Comparison of ENCODE assay signal across 9 cellular contexts in genomic region chr13:96958286-96958891, GRCh38. TPM values are rescaled to one million over a fixed set of nuclear protein-coding genes. Genes with fewer than 3 reads are reported as not detected.
DNase-seq lines count a peak whose midpoint lies in the region; ATAC-seq and TF ChIP-seq lines count a peak whose summit lies in the region.
"Had no signal": no experiment of that assay in that cellular context is flagged by ENCODE, and none has a peak within 500 bp of the region (broad histone marks: within the 10 kb centered on the region; RNA-seq: fewer than 3 reads in every experiment).

No MANE protein-coding gene starts in this region.

- no peaks in the 10 kb centered on the region for H3K4me1 Mint-ChIP-seq in activated CD8-positive, alpha-beta T cell treated with anti-CD3 and anti-CD28 coated beads for 36 hours (ENCODE audit: low read depth)
- H3K4me1 Mint-ChIP-seq in activated CD8-positive, alpha-beta T cell treated with anti-CD3 and anti-CD28 coated beads, Interleukin-2, amount 10 ng/mL, durations not matched to agents 7 days and 5 days (ENCODE audit: low read depth), result no peaks in the 10 kb centered on the region
- no peaks in the 10 kb centered on the region for H3K4me1 Mint-ChIP-seq in activated CD4-positive, alpha-beta memory T cell treated with anti-CD3 and anti-CD28 coated beads, Interleukin-2, amount 10 ng/mL, durations not matched to agents 7 days and 5 days

- no peak overlapping the region for H3K4me3 Mint-ChIP-seq in activated CD8-positive, alpha-beta T cell treated with anti-CD3 and anti-CD28 coated beads for 36 hours
- H3K4me3 Mint-ChIP-seq in activated CD8-positive, alpha-beta T cell treated with anti-CD3 and anti-CD28 coated beads, Interleukin-2, amount 10 ng/mL, durations not matched to agents 7 days and 5 days, result no peak overlapping the region
- no peak overlapping the region for H3K4me3 Mint-ChIP-seq in activated CD4-positive, alpha-beta memory T cell treated with anti-CD3 and anti-CD28 coated beads, Interleukin-2, amount 10 ng/mL, durations not matched to agents 7 days and 5 days
- H3K4me3 Mint-ChIP-seq: activated naive CD8-positive, alpha-beta T cell had no signal

- no peaks in the 10 kb centered on the region for H3K9me3 Mint-ChIP-seq in activated CD8-positive, alpha-beta T cell treated with anti-CD3 and anti-CD28 coated beads for 36 hours
- no peaks in the 10 kb centered on the region for H3K9me3 Mint-ChIP-seq in activated CD8-positive, alpha-beta T cell treated with anti-CD3 and anti-CD28 coated beads, Interleukin-2, amount 10 ng/mL, durations not matched to agents 7 days and 5 days (ENCODE audit: insufficient read depth)
- H3K9me3 Mint-ChIP-seq in activated CD4-positive, alpha-beta memory T cell treated with anti-CD3 and anti-CD28 coated beads, Interleukin-2, amount 10 ng/mL, durations not matched to agents 7 days and 5 days, result no peaks in the 10 kb centered on the region

- H4K20me1 ChIP-seq in KMS-11 (ENCODE audit: insufficient read depth), result no peaks in the 10 kb centered on the region

- peak; percentile 9 for DNase-seq in activated CD8-positive, alpha-beta T cell treated with anti-CD3 and anti-CD28 coated beads for 36 hours
- DNase-seq in activated CD8-positive, alpha-beta T cell treated with anti-CD3 and anti-CD28 coated beads, Interleukin-2, amount 10 ng/mL, durations not matched to agents 7 days and 5 days, result no peak
- DNase-seq in RWPE1 (ENCODE audit: low spot score) (peak; percentile 11), fibroblast of mammary gland (ENCODE audit: low read depth) (peak; percentile 47), gastrocnemius medialis (no peak), mucosa of gallbladder (ENCODE audit: low spot score) (no peak)
- no peak for DNase-seq in activated CD4-positive, alpha-beta memory T cell treated with anti-CD3 and anti-CD28 coated beads, Interleukin-2, amount 10 ng/mL, durations not matched to agents 7 days and 5 days

- H3K79me2 ChIP-seq in KMS-11 (ENCODE audit: insufficient read depth, low read depth), result no peaks in the 10 kb centered on the region

- H3K4me3 ChIP-seq in KMS-11 (IDR thresholded peaks at IDR 0.05; ENCODE audit: insufficient read depth, low read depth, low read length), result no peak overlapping the region
- H3K4me3 ChIP-seq in fibroblast of mammary gland (ENCODE audit: control insufficient read depth, low read depth, low read length), result no peak overlapping the region
- no peak overlapping the region for H3K4me3 ChIP-seq in gastrocnemius medialis

- H3K4me1 ChIP-seq in KMS-11 (ENCODE audit: low read depth, poor library complexity, severe bottlenecking) (no peaks in the 10 kb centered on the region), gastrocnemius medialis (no peaks in the 10 kb centered on the region)

- CTCF ChIA-PET in activated CD8-positive, alpha-beta T cell treated with anti-CD3 and anti-CD28 coated beads for 36 hours (lab: Charles Lee), result interaction anchor here (0.6 to 1.8 kb wide), 9 partner anchors 9 to 136 kb away, joined by 3 to 6 read pairs (median 3); no protein-coding TSS in a partner anchor
- CTCF ChIA-PET in activated CD8-positive, alpha-beta T cell treated with anti-CD3 and anti-CD28 coated beads, Interleukin-2, amount 10 ng/mL, durations not matched to agents 7 days and 5 days (lab: Charles Lee), result interaction anchor here (0.7 to 1.7 kb wide), 5 partner anchors 9 to 938 kb away, joined by 3 to 5 read pairs (median 4); no protein-coding TSS in a partner anchor
- CTCF ChIA-PET in RWPE1 (lab: Yijun Ruan, JAX), result interaction anchor here (0.5 to 0.9 kb wide), 15 partner anchors 9 to 938 kb away, joined by 3 to 6 read pairs (median 3); no protein-coding TSS in a partner anchor
- CTCF ChIA-PET in activated CD4-positive, alpha-beta memory T cell treated with anti-CD3 and anti-CD28 coated beads, Interleukin-2, amount 10 ng/mL, durations not matched to agents 7 days and 5 days (lab: Charles Lee), result interaction anchor here (0.9 to 1.1 kb wide), 2 partner anchors 9 to 12 kb away, joined by 5 to 6 read pairs; no protein-coding TSS in a partner anchor

- H3K9ac ChIP-seq in KMS-11, result no peak overlapping the region

- POLR2A ChIA-PET in activated CD8-positive, alpha-beta T cell treated with anti-CD3 and anti-CD28 coated beads for 36 hours (lab: Charles Lee), result no interaction called here
- POLR2A ChIA-PET in activated CD8-positive, alpha-beta T cell treated with anti-CD3 and anti-CD28 coated beads, Interleukin-2, amount 10 ng/mL, durations not matched to agents 7 days and 5 days (lab: Charles Lee), result no interaction called here
- POLR2A ChIA-PET in RWPE1 (lab: Yijun Ruan, JAX; ENCODE audit: low non-redundant PET), result no interaction called here
- POLR2A ChIA-PET in activated CD4-positive, alpha-beta memory T cell treated with anti-CD3 and anti-CD28 coated beads, Interleukin-2, amount 10 ng/mL, durations not matched to agents 7 days and 5 days (lab: Charles Lee), result interaction anchor here (0.7 kb wide), 1 partner anchor 698 kb away, joined by 3 read pairs; no protein-coding TSS in a partner anchor

- H3K9me3 ChIP-seq in gastrocnemius medialis, result no peaks in the 10 kb centered on the region

- no peak overlapping the region for H3K4me2 ChIP-seq in KMS-11

- in situ Hi-C loops in gastrocnemius medialis (cut with MboI; ENCODE audit: low sequenced_read_pairs in 4 of 4), result loop anchor here in 2 of 4 donors (5.0 to 25.0 kb wide), 3 partner anchors 64 to 946 kb away; no protein-coding TSS in a partner anchor

- TF ChIP-seq CTCF in activated CD8-positive, alpha-beta T cell treated with anti-CD3 and anti-CD28 coated beads for 36 hours (IDR thresholded peaks at IDR 0.05), result peak; percentile 57
- TF ChIP-seq CTCF in KMS-11 (conservative IDR thresholded peaks at IDR 0.05; ENCODE audit: low read depth, low read length), result peak; percentile 55
- peak; percentile 76 for TF ChIP-seq CTCF in RWPE1 (conservative IDR thresholded peaks at IDR 0.05; ENCODE audit: low read depth)
- peak; percentile 79 for TF ChIP-seq CTCF in fibroblast of mammary gland (conservative IDR thresholded peaks at IDR 0.05; ENCODE audit: control insufficient read depth, insufficient read depth, low read depth, low read length)
- peak in 3 of 5 experiments; percentile 46 to 65 (median 58) for TF ChIP-seq CTCF in gastrocnemius medialis (IDR thresholded peaks at IDR 0.05 in 4 of 5, conservative IDR thresholded peaks at IDR 0.05 in 1 of 5)

- ATAC-seq in activated CD8-positive, alpha-beta T cell treated with anti-CD3 and anti-CD28 coated beads for 36 hours, result no peak
- ATAC-seq in activated CD8-positive, alpha-beta T cell treated with anti-CD3 and anti-CD28 coated beads, Interleukin-2, amount 10 ng/mL, durations not matched to agents 7 days and 5 days, result no peak
- no peak for ATAC-seq in gastrocnemius medialis

- H2AFZ ChIP-seq in KMS-11 (ENCODE audit: low read depth), result no peak overlapping the region

- H3K27me3 ChIP-seq in KMS-11 (ENCODE audit: insufficient read depth, low read depth) (no peaks in the 10 kb centered on the region), gastrocnemius medialis (no peaks in the 10 kb centered on the region)

- no peaks in the 10 kb centered on the region for H3K36me3 Mint-ChIP-seq in activated CD8-positive, alpha-beta T cell treated with anti-CD3 and anti-CD28 coated beads for 36 hours (ENCODE audit: low read depth)
- H3K36me3 Mint-ChIP-seq in activated CD8-positive, alpha-beta T cell treated with anti-CD3 and anti-CD28 coated beads, Interleukin-2, amount 10 ng/mL, durations not matched to agents 7 days and 5 days (ENCODE audit: low read depth), result no peaks in the 10 kb centered on the region
- H3K36me3 Mint-ChIP-seq in activated CD4-positive, alpha-beta memory T cell treated with anti-CD3 and anti-CD28 coated beads, Interleukin-2, amount 10 ng/mL, durations not matched to agents 7 days and 5 days (ENCODE audit: low read depth), result no peaks in the 10 kb centered on the region
- H3K36me3 Mint-ChIP-seq: activated naive CD8-positive, alpha-beta T cell had no signal

- H3K27ac Mint-ChIP-seq in activated CD8-positive, alpha-beta T cell treated with anti-CD3 and anti-CD28 coated beads for 36 hours, result no peak overlapping the region
- H3K27ac Mint-ChIP-seq in activated CD8-positive, alpha-beta T cell treated with anti-CD3 and anti-CD28 coated beads, Interleukin-2, amount 10 ng/mL, durations not matched to agents 7 days and 5 days, result no peak overlapping the region
- no peak overlapping the region for H3K27ac Mint-ChIP-seq in activated CD4-positive, alpha-beta memory T cell treated with anti-CD3 and anti-CD28 coated beads, Interleukin-2, amount 10 ng/mL, durations not matched to agents 7 days and 5 days
- H3K27ac Mint-ChIP-seq: activated naive CD8-positive, alpha-beta T cell had no signal

- TF ChIP-seq POLR2A in gastrocnemius medialis (IDR thresholded peaks at IDR 0.05), result no peak

- H3K27ac ChIP-seq in KMS-11 (no peak overlapping the region), RWPE1 (no peak overlapping the region), gastrocnemius medialis (no peak overlapping the region)

- H3K36me3 ChIP-seq in KMS-11 (ENCODE audit: insufficient read depth) (no peaks in the 10 kb centered on the region), gastrocnemius medialis (no peaks in the 10 kb centered on the region)

- intact Hi-C loops in activated CD8-positive, alpha-beta T cell treated with anti-CD3 and anti-CD28 coated beads for 36 hours (cut with micrococcal nuclease), result no loop called here
- intact Hi-C loops in gastrocnemius medialis (cut with DNase I; ENCODE audit: low total_unique reads), result loop anchor here (5.0 kb wide), 1 partner anchor 936 kb away; no protein-coding TSS in a partner anchor

- H3K27me3 Mint-ChIP-seq in activated CD8-positive, alpha-beta T cell treated with anti-CD3 and anti-CD28 coated beads for 36 hours, result no peaks in the 10 kb centered on the region
- no peaks in the 10 kb centered on the region for H3K27me3 Mint-ChIP-seq in activated CD8-positive, alpha-beta T cell treated with anti-CD3 and anti-CD28 coated beads, Interleukin-2, amount 10 ng/mL, durations not matched to agents 7 days and 5 days (ENCODE audit: low read depth)
- no peaks in the 10 kb centered on the region for H3K27me3 Mint-ChIP-seq in activated CD4-positive, alpha-beta memory T cell treated with anti-CD3 and anti-CD28 coated beads, Interleukin-2, amount 10 ng/mL, durations not matched to agents 7 days and 5 days

RNA-seq across cellular contexts. Expression of gene OXGR1, which starts 35.9 kb away (rescaled TPM):
- total RNA-seq in activated CD8-positive, alpha-beta T cell treated with anti-CD3 and anti-CD28 coated beads for 36 hours, result not detected
- total RNA-seq in activated CD8-positive, alpha-beta T cell treated with anti-CD3 and anti-CD28 coated beads, Interleukin-2, amount 10 ng/mL, durations not matched to agents 7 days and 5 days, result not detected
- total RNA-seq in gastrocnemius medialis (under 1 TPM in 2 of 4 donors, not detected in 2; 0.09 to 0.13 TPM), mucosa of gallbladder (not detected)
- total RNA-seq in activated CD4-positive, alpha-beta memory T cell treated with anti-CD3 and anti-CD28 coated beads, Interleukin-2, amount 10 ng/mL, durations not matched to agents 7 days and 5 days, result not detected

Comparison
In these comparisons a context has a peak if more than half of its experiments do, and no peak if none do; other contexts are left out.
1. DNase-seq: peak in activated CD8-positive, alpha-beta T cell treated with anti-CD3 and anti-CD28 coated beads for 36 hours (single experiment), RWPE1 (single experiment) and fibroblast of mammary gland (single experiment); none in activated CD8-positive, alpha-beta T cell treated with anti-CD3 and anti-CD28 coated beads, Interleukin-2, amount 10 ng/mL, durations not matched to agents 7 days and 5 days (single experiment), gastrocnemius medialis (0 of 2), activated CD4-positive, alpha-beta memory T cell treated with anti-CD3 and anti-CD28 coated beads, Interleukin-2, amount 10 ng/mL, durations not matched to agents 7 days and 5 days (single experiment) and mucosa of gallbladder (single experiment).
2. Peak in every context shown above with its lines, with median percentiles within 50 percentile points of each other: CTCF ChIP-seq.